In genomic region chr17:49016775-49017463, GRCh38 we compare ENCODE assay signal across 11 cellular contexts. TPM values are rescaled to one million over a fixed set of nuclear protein-coding genes. Genes with fewer than 3 reads are reported as not detected.
A peak's percentile ranks its signal among the peaks of the same experiment; 100 is the strongest.
DNase-seq lines count a peak whose midpoint lies in the region; ATAC-seq and TF ChIP-seq lines count a peak whose summit lies in the region.
"Had no signal": no experiment of that assay in that cellular context is flagged by ENCODE, and none has a peak within 500 bp of the region (broad histone marks: within the 10 kb centered on the region; RNA-seq: fewer than 3 reads in every experiment).

No MANE protein-coding gene starts in this region.

- H3K27ac Mint-ChIP-seq in Caco-2 (ENCODE audit: unreplicated experiment), result peak overlapping the region; percentile 85
- no peak overlapping the region for H3K27ac Mint-ChIP-seq in neural progenitor cell
- H3K27ac Mint-ChIP-seq in activated naive CD4-positive, alpha-beta T cell treated with anti-CD3 and anti-CD28 coated beads, Interleukin-2, amount 10 ng/mL, durations not matched to agents 7 days and 5 days, result no peak overlapping the region
- H3K27ac Mint-ChIP-seq: immature natural killer cell had no signal

- H3K4me2 ChIP-seq in neural progenitor cell, result no peak overlapping the region

- no peaks in the 10 kb centered on the region for H3K27me3 Mint-ChIP-seq in Caco-2 (ENCODE audit: insufficient read depth, unreplicated experiment)
- H3K27me3 Mint-ChIP-seq in neural progenitor cell (ENCODE audit: insufficient read depth, low read depth), result peaks cover 6% of the 10 kb centered on the region
- peaks cover 70% of the 10 kb centered on the region for H3K27me3 Mint-ChIP-seq in activated naive CD4-positive, alpha-beta T cell treated with anti-CD3 and anti-CD28 coated beads, Interleukin-2, amount 10 ng/mL, durations not matched to agents 7 days and 5 days

- peaks cover 99% of the 10 kb centered on the region for H3K79me2 ChIP-seq in neural progenitor cell (ENCODE audit: low read depth)

- CTCF ChIA-PET in Caco-2 (lab: Charles Lee), result interaction anchor here (0.8 to 2.9 kb wide), 4 partner anchors 14 to 55 kb away, joined by 3 to 16 read pairs (median 6); partner anchors contain the start of gene IGF2BP1
- CTCF ChIA-PET in activated naive CD4-positive, alpha-beta T cell treated with anti-CD3 and anti-CD28 coated beads, Interleukin-2, amount 10 ng/mL, durations not matched to agents 7 days and 5 days (lab: Charles Lee), result interaction anchor here (1.5 kb wide), 1 partner anchor 132 kb away, joined by 3 read pairs; no protein-coding TSS in a partner anchor

- H3K36me3 ChIP-seq in Caco-2 (ENCODE audit: control insufficient read depth, insufficient read depth, low read length) (peaks cover 4% of the 10 kb centered on the region), neural progenitor cell (no peaks in the 10 kb centered on the region)
- H3K36me3 ChIP-seq: ascending aorta had no signal

- H3K27ac ChIP-seq in neural progenitor cell, result peak overlapping the region; percentile 32
- H3K27ac ChIP-seq: ascending aorta had no signal

- peaks cover 88% of the 10 kb centered on the region for H3F3A ChIP-seq in neural progenitor cell (ENCODE audit: low read depth)

- H3K9me3 ChIP-seq in Caco-2 (no peaks in the 10 kb centered on the region), neural progenitor cell (ENCODE audit: low read depth) (no peaks in the 10 kb centered on the region)
- H3K9me3 ChIP-seq: ascending aorta had no signal

- POLR2A ChIA-PET in Caco-2 (lab: Charles Lee), result no interaction called here

- no TSS peak for BruUV-seq in Caco-2 (replicated peaks; lab: Mats Ljungman, UMichigan)

- no peak overlapping the region for H3K9ac ChIP-seq in neural progenitor cell

- intact Hi-C loops in Caco-2 (cut with micrococcal nuclease; ENCODE audit: unreplicated experiment), result no loop called here
- intact Hi-C loops in posterior cingulate gyrus (cut with DNase I), result no loop called here

- H3K27me3 ChIP-seq in Caco-2 (replicated peaks; ENCODE audit: control insufficient read depth, insufficient read depth, low read length) (no peaks in the 10 kb centered on the region), neural progenitor cell (no peaks in the 10 kb centered on the region)

- H3K36me3 Mint-ChIP-seq in Caco-2 (ENCODE audit: insufficient read depth, unreplicated experiment), result peaks cover 90% of the 10 kb centered on the region
- H3K36me3 Mint-ChIP-seq in neural progenitor cell, result peaks cover 8% of the 10 kb centered on the region
- H3K36me3 Mint-ChIP-seq in activated naive CD4-positive, alpha-beta T cell treated with anti-CD3 and anti-CD28 coated beads, Interleukin-2, amount 10 ng/mL, durations not matched to agents 7 days and 5 days, result no peaks in the 10 kb centered on the region
- H3K36me3 Mint-ChIP-seq: immature natural killer cell had no signal

- H3K4me3 Mint-ChIP-seq in Caco-2 (ENCODE audit: unreplicated experiment) (peak overlapping the region; percentile 37), neural progenitor cell (peak overlapping the region; percentile 53)
- no peak overlapping the region for H3K4me3 Mint-ChIP-seq in activated naive CD4-positive, alpha-beta T cell treated with anti-CD3 and anti-CD28 coated beads, Interleukin-2, amount 10 ng/mL, durations not matched to agents 7 days and 5 days
- H3K4me3 Mint-ChIP-seq: immature natural killer cell had no signal

- no peaks in the 10 kb centered on the region for H3K9me3 Mint-ChIP-seq in Caco-2 (ENCODE audit: unreplicated experiment)
- no peaks in the 10 kb centered on the region for H3K9me3 Mint-ChIP-seq in neural progenitor cell
- H3K9me3 Mint-ChIP-seq in activated naive CD4-positive, alpha-beta T cell treated with anti-CD3 and anti-CD28 coated beads, Interleukin-2, amount 10 ng/mL, durations not matched to agents 7 days and 5 days, result no peaks in the 10 kb centered on the region
- H3K9me3 Mint-ChIP-seq: immature natural killer cell had no signal

- TF ChIP-seq CTCF in Caco-2 (IDR thresholded peaks at IDR 0.05; ENCODE audit: insufficient read depth in 1 of 2, low read depth in 1 of 2, low read length in 1 of 2, severe bottlenecking in 1 of 2, unreplicated experiment in 1 of 2), result no peak
- TF ChIP-seq CTCF in neural progenitor cell (IDR thresholded peaks at IDR 0.05), result no peak

- no peak overlapping the region for H3K4me3 ChIP-seq in Caco-2 (ENCODE audit: low read depth, low read length)
- H3K4me3 ChIP-seq in neural progenitor cell, result no peak overlapping the region
- H3K4me3 ChIP-seq: ascending aorta had no signal

- H4K20me1 ChIP-seq in neural progenitor cell (ENCODE audit: low read depth), result peaks cover 100% of the 10 kb centered on the region

- peak; percentile 15; the same call in 1 of the 2 replicates for TF ChIP-seq EP300 in Ishikawa (IDR thresholded peaks at IDR 0.05; ENCODE audit: borderline replicate concordance)

- no peak for ATAC-seq in stimulated activated naive CD8-positive, alpha-beta T cell treated with anti-CD3 and anti-CD28 coated beads, Interleukin-15, Interleukin-2, amounts not matched to agents 100 U/mL and 50 U/mL, for 24 hours

- no peak for TF ChIP-seq RAD21 in Ishikawa (IDR thresholded peaks at IDR 0.05; ENCODE audit: low read depth)

- H3K4me1 ChIP-seq in Caco-2 (peaks cover 86% of the 10 kb centered on the region), neural progenitor cell (peaks cover 82% of the 10 kb centered on the region)

- no peak overlapping the region for H2AFZ ChIP-seq in neural progenitor cell (replicated peaks)

- DNase-seq in Caco-2 (peak in 1 of 2 experiments; percentile 40), dedifferentiated amniotic fluid mesenchymal stem cell (ENCODE audit: extremely low spot score) (peak; percentile 83), neural progenitor cell (ENCODE audit: low spot score) (no peak), posterior cingulate gyrus (no peak)
- DNase-seq in activated naive CD4-positive, alpha-beta T cell (lab: John Stamatoyannopoulos, UW), result no peak
- DNase-seq in stimulated activated naive CD8-positive, alpha-beta T cell treated with anti-CD3 and anti-CD28 coated beads, Interleukin-15, Interleukin-2, amounts not matched to agents 100 U/mL and 50 U/mL, for 24 hours, result no peak
- DNase-seq in activated naive CD4-positive, alpha-beta T cell treated with anti-CD3 and anti-CD28 coated beads, Interleukin-2, amount 10 ng/mL, durations not matched to agents 7 days and 5 days, result no peak
- DNase-seq: immature natural killer cell; stimulated activated CD4-positive, alpha-beta T cell treated with anti-CD3 and anti-CD28 coated beads, Interleukin-1b, Interleukin-23, amount 100 ng/mL, for 48 hours had no signal

- peaks cover 73% of the 10 kb centered on the region for H3K4me1 Mint-ChIP-seq in Caco-2 (ENCODE audit: low read depth, unreplicated experiment)
- peaks cover 74% of the 10 kb centered on the region for H3K4me1 Mint-ChIP-seq in neural progenitor cell
- no peaks in the 10 kb centered on the region for H3K4me1 Mint-ChIP-seq in activated naive CD4-positive, alpha-beta T cell treated with anti-CD3 and anti-CD28 coated beads, Interleukin-2, amount 10 ng/mL, durations not matched to agents 7 days and 5 days
- H3K4me1 Mint-ChIP-seq: immature natural killer cell had no signal

TF ChIP-seq in Ishikawa, 13 proteins besides CTCF, POLR2A, EP300 and RAD21 (continues in another document):
- TF ChIP-seq TAF1 (IDR thresholded peaks at IDR 0.05; ENCODE audit: low read depth), result no peak
- TF ChIP-seq FOXM1 (IDR thresholded peaks at IDR 0.05; ENCODE audit: borderline replicate concordance, low read depth), result no peak
- 0 out of 2 replicates have a peak, but pooled peaks have one; percentile 20 for TF ChIP-seq TEAD4 (IDR thresholded peaks at IDR 0.05)
- no peak for TF ChIP-seq CREB1 (IDR thresholded peaks at IDR 0.05; ENCODE audit: low read depth)
- TF ChIP-seq EGR1 (IDR thresholded peaks at IDR 0.05), result peak; percentile 49; the same call in 1 of the 2 replicates
- TF ChIP-seq MAX (IDR thresholded peaks at IDR 0.05), result 0 out of 2 replicates have a peak, but pooled peaks have one; percentile 10
- TF ChIP-seq CEBPB (IDR thresholded peaks at IDR 0.05), result no peak
- TF ChIP-seq ZBTB7A (IDR thresholded peaks at IDR 0.05; ENCODE audit: low read depth), result no peak
- peak; percentile 94 for TF ChIP-seq NFIC (IDR thresholded peaks at IDR 0.05)
- TF ChIP-seq TCF12 (IDR thresholded peaks at IDR 0.05; ENCODE audit: low read depth), result peak; percentile 66
- no peak for TF ChIP-seq YY1 (IDR thresholded peaks at IDR 0.05; ENCODE audit: low read depth)
- no peak for TF ChIP-seq REST (IDR thresholded peaks at IDR 0.05; ENCODE audit: low read depth)

RNA-seq across cellular contexts. Expression of gene IGF2BP1, which starts 19.7 kb away (rescaled TPM):
- 583 and 601 TPM in 2 replicates for total RNA-seq in Caco-2 (2022)
- 129 and 137 TPM in 2 replicates for total RNA-seq in neural progenitor cell (ENCODE audit: low replicate concordance)
- total RNA-seq: ascending aorta had no signal

RNA-seq across cellular contexts. Expression of gene GIP, which starts 48.5 kb away (rescaled TPM):
- 0.59 and 0.63 TPM in 2 replicates for total RNA-seq in Caco-2 (2022)
- not detected in 2 replicates for total RNA-seq in neural progenitor cell (ENCODE audit: low replicate concordance)
- total RNA-seq: ascending aorta had no signal
